Comparison of ENCODE assay signal across 26 cellular contexts in genomic region chr3:98528474-98529346, GRCh38. TPM values are rescaled to one million over a fixed set of nuclear protein-coding genes. Genes with fewer than 3 reads are reported as not detected.
DNase-seq lines count a peak whose midpoint lies in the region; ATAC-seq, FAIRE-seq and TF ChIP-seq lines count a peak whose summit lies in the region.
"Had no signal": no experiment of that assay in that cellular context is flagged by ENCODE, and none has a peak within 500 bp of the region (broad histone marks: within the 10 kb centered on the region; RNA-seq: fewer than 3 reads in every experiment).

No MANE protein-coding gene starts in this region.

- H3K27ac Mint-ChIP-seq in T-helper 17 cell = peak overlapping the region; percentile 39
- H3K27ac Mint-ChIP-seq: activated CD4-positive, alpha-beta T cell treated with anti-CD3 and anti-CD28 coated beads, Interleukin-2, amount 10 ng/mL, durations not matched to agents 7 days and 5 days; activated naive CD8-positive, alpha-beta T cell treated with anti-CD3 and anti-CD28 coated beads for 36 hours; effector memory CD8-positive, alpha-beta T cell; mesothelial cell of epicardium; nephron; progenitor cell of endocrine pancreas; stimulated activated naive CD8-positive, alpha-beta T cell treated with anti-CD3 and anti-CD28 coated beads, Interleukin-15, Interleukin-2, amounts not matched to agents 100 ng/mL and 50 ng/mL, for 24 hours had no signal

- no peaks in the 10 kb centered on the region for H3K27me3 Mint-ChIP-seq in T-helper 17 cell
- H3K27me3 Mint-ChIP-seq: activated CD4-positive, alpha-beta T cell treated with anti-CD3 and anti-CD28 coated beads, Interleukin-2, amount 10 ng/mL, durations not matched to agents 7 days and 5 days; CD4-positive, alpha-beta memory T cell; effector memory CD8-positive, alpha-beta T cell; progenitor cell of endocrine pancreas had no signal

- H3K9me3 ChIP-seq in T-helper 17 cell (ENCODE audit: control insufficient read depth, low read length, poor library complexity, severe bottlenecking) = no peaks in the 10 kb centered on the region
- H3K9me3 ChIP-seq: tibial nerve had no signal

- DNase-seq in GM12891 (ENCODE audit: insufficient read length, low spot score) = no peak
- no peak for DNase-seq in T-helper 17 cell
- DNase-seq in left lobe of liver (ENCODE audit: low spot score) = no peak
- no peak for DNase-seq in NCI-H2196 treated with DMSO at 0.1 percent for 48 hours (lab: John Stamatoyannopoulos, UW; ENCODE audit: unreplicated experiment)
- DNase-seq in activated gamma-delta T cell (lab: John Stamatoyannopoulos, UW) = no peak
- DNase-seq: activated CD4-positive, alpha-beta T cell treated with anti-CD3 and anti-CD28 coated beads, Interleukin-2, amount 10 ng/mL, durations not matched to agents 7 days and 5 days; activated naive CD8-positive, alpha-beta T cell treated with anti-CD3 and anti-CD28 coated beads for 36 hours; CD4-positive, alpha-beta memory T cell; DMS153; effector memory CD8-positive, alpha-beta T cell; GDM1; left cardiac atrium; NCI-H1105 treated with DMSO at 0.1 percent for 48 hours; NCI-H2081 treated with DMSO at 0.1 percent for 48 hours; NCI-H510A; RPMI8226 had no signal

- H3K36me3 Mint-ChIP-seq in T-helper 17 cell (ENCODE audit: low read depth) = no peaks in the 10 kb centered on the region
- H3K36me3 Mint-ChIP-seq: CD4-positive, alpha-beta memory T cell; mesothelial cell of epicardium had no signal

- ATAC-seq in T-helper 17 cell (no peak), left lobe of liver (peak; percentile 59), GM18511 (IDR thresholded peaks at IDR 0.05; ENCODE audit: unreplicated experiment) (no peak)
- ATAC-seq: effector memory CD8-positive, alpha-beta T cell; left cardiac atrium had no signal

- peak; percentile 47 for FAIRE-seq in GM12891 (lab: Jason Lieb, UNC)
- FAIRE-seq: TTC549 had no signal

- H3K4me3 Mint-ChIP-seq in T-helper 17 cell = no peak overlapping the region
- H3K4me3 Mint-ChIP-seq: activated CD4-positive, alpha-beta T cell treated with anti-CD3 and anti-CD28 coated beads, Interleukin-2, amount 10 ng/mL, durations not matched to agents 7 days and 5 days; activated naive CD8-positive, alpha-beta T cell treated with anti-CD3 and anti-CD28 coated beads for 36 hours; CD4-positive, alpha-beta memory T cell; effector memory CD8-positive, alpha-beta T cell; mesothelial cell of epicardium; nephron; stimulated activated naive CD8-positive, alpha-beta T cell treated with anti-CD3 and anti-CD28 coated beads, Interleukin-15, Interleukin-2, amounts not matched to agents 100 ng/mL and 50 ng/mL, for 24 hours had no signal

- H3K4me3 ChIP-seq in GM08714 (ENCODE audit: low read length) = peak overlapping the region; percentile 91
- H3K4me3 ChIP-seq: tibial nerve had no signal

- peaks cover 10% of the 10 kb centered on the region for H3K4me1 Mint-ChIP-seq in T-helper 17 cell
- H3K4me1 Mint-ChIP-seq: mesothelial cell of epicardium, nephron had no signal

- TF ChIP-seq POLR2A in GM12891 (IDR thresholded peaks at IDR 0.05; ENCODE audit: low read depth, low read length) = peak; percentile 50; the same call in 1 of the 2 replicates

TF ChIP-seq in GM12891, 5 proteins besides CTCF, POLR2A, EP300 and RAD21:
- TF ChIP-seq POLR2AphosphoS5 (IDR thresholded peaks at IDR 0.05; ENCODE audit: low read depth, low read length) (0 out of 2 replicates have a peak, but pooled peaks have one; percentile 31), POU2F2 (IDR thresholded peaks at IDR 0.05; ENCODE audit: low read depth, low read length) (no peak)

RNA-seq across cellular contexts. Expression of gene GPR15, which starts 3.1 kb away (rescaled TPM):
- polyA plus RNA-seq in GM12891 (2012; ENCODE audit: low read depth, missing spikeins) = 77.2 TPM
- total RNA-seq in T-helper 17 cell (100 to 1,000 TPM in 1 of 2 donors, 10 to 100 TPM in 1; 43.2 to 181 TPM), left lobe of liver (not detected)
- total RNA-seq: glomerular endothelial cell, mesothelial cell of epicardium, progenitor cell of endocrine pancreas, skeletal muscle tissue, tibial nerve had no signal

RNA-seq across cellular contexts. Expression of gene CLDND1, which starts 6.0 kb away (rescaled TPM):
- polyA plus RNA-seq in GM12891 (2012; ENCODE audit: low read depth, missing spikeins) = 94.1 TPM
- total RNA-seq in T-helper 17 cell (100 to 1,000 TPM; 195 to 285 TPM), left lobe of liver (34.8 TPM)

RNA-seq across cellular contexts. Expression of gene OR5K2, which starts 31.2 kb away (rescaled TPM):
- polyA plus RNA-seq in GM12891 (2012; ENCODE audit: low read depth, missing spikeins) = not detected
- total RNA-seq in T-helper 17 cell (not detected), left lobe of liver (not detected)
- total RNA-seq: activated CD4-positive, alpha-beta T cell treated with anti-CD3 and anti-CD28 coated beads, Interleukin-2, amount 10 ng/mL, durations not matched to agents 7 days and 5 days; activated naive CD8-positive, alpha-beta T cell treated with anti-CD3 and anti-CD28 coated beads for 36 hours; CD4-positive, alpha-beta memory T cell; glomerular endothelial cell; left cardiac atrium; mesothelial cell of epicardium; progenitor cell of endocrine pancreas; skeletal muscle tissue; tibial nerve had no signal
- polyA plus RNA-seq: CD4-positive, alpha-beta memory T cell had no signal

Comparison
In these comparisons a context has a peak if more than half of its experiments do, and no peak if none do; other contexts are left out.
1. RNA of gene GPR15, which starts 3.1 kb away (total RNA-seq): 43.2 to 181 TPM in T-helper 17 cell; not detected in left lobe of liver (single experiment); every median in the first group is over 10 times any median in the second.